Comparison of ENCODE assay signal across 8 cellular contexts in genomic region chr5:157652377-157652692, GRCh38. TPM values are rescaled to one million over a fixed set of nuclear protein-coding genes. Genes with fewer than 3 reads are reported as not detected.
DNase-seq lines count a peak whose midpoint lies in the region; ATAC-seq and TF ChIP-seq lines count a peak whose summit lies in the region.

Gene SOX30, minus strand, starts transcription at chr5:157652438. Its CDS starts 360 bp downstream, at chr5:157652078.

- intact Hi-C loops in breast epithelium (cut with DNase I; ENCODE audit: low total_unique reads), result no loop called here
- intact Hi-C loops in MCF 10A (cut with micrococcal nuclease), result no loop called here
- intact Hi-C loops in mucosa of descending colon (cut with DNase I, micrococcal nuclease), result loop anchor here in 1 of 2 donors (10.0 kb wide), 1 partner anchor 62 kb away; no protein-coding TSS in a partner anchor
- intact Hi-C loops in upper lobe of right lung (cut with DNase I), result no loop called here

- H3K36me3 ChIP-seq in breast epithelium (no peaks in the 10 kb centered on the region), mucosa of descending colon (ENCODE audit: low read depth) (no peaks in the 10 kb centered on the region), upper lobe of right lung (no peaks in the 10 kb centered on the region)

- H3K9me3 ChIP-seq in breast epithelium (peaks cover 3 to 4% of the 10 kb centered on the region in 2 donors), mucosa of descending colon (no peaks in the 10 kb centered on the region), upper lobe of right lung (no peaks in the 10 kb centered on the region)

- TF ChIP-seq POLR2A in breast epithelium (IDR thresholded peaks at IDR 0.05), result no peak

- no peak within 1 kb of the TSS for H3K4me3 Mint-ChIP-seq in MCF 10A (ENCODE audit: unreplicated experiment)

- no peak within 1 kb of the TSS for H3K27ac Mint-ChIP-seq in MCF 10A (ENCODE audit: low read depth, unreplicated experiment)

- DNase-seq in breast epithelium (ENCODE audit: low spot score in 2 of 2), result no peak
- no peak for DNase-seq in MCF 10A (ENCODE audit: unreplicated experiment)
- DNase-seq in choroid plexus epithelial cell (ENCODE audit: low read depth), result no peak
- DNase-seq in mucosa of descending colon, result no peak
- no peak for DNase-seq in upper lobe of right lung
- no peak for DNase-seq in superior temporal gyrus (ENCODE audit: extremely low spot score)
- no peak for DNase-seq in NCI-H128 (lab: John Stamatoyannopoulos, UW; ENCODE audit: unreplicated experiment)

- no peaks in the 10 kb centered on the region for H3K36me3 Mint-ChIP-seq in MCF 10A (ENCODE audit: insufficient read depth, unreplicated experiment)

- CTCF ChIA-PET in MCF 10A (lab: Yijun Ruan, JAX), result no interaction called here

- H3K4me1 ChIP-seq in breast epithelium (no peaks in the 10 kb centered on the region), mucosa of descending colon (ENCODE audit: low read depth) (peaks cover 3% of the 10 kb centered on the region), upper lobe of right lung (no peaks in the 10 kb centered on the region)

- no peaks in the 10 kb centered on the region for H3K27me3 Mint-ChIP-seq in MCF 10A (ENCODE audit: insufficient read depth, unreplicated experiment)

- H3K4me1 Mint-ChIP-seq in MCF 10A (ENCODE audit: insufficient read depth, unreplicated experiment), result peaks cover 4% of the 10 kb centered on the region

- H3K4me3 ChIP-seq in breast epithelium (peak within 1 kb of the TSS; percentile 30 to 69 (median 46)), choroid plexus epithelial cell (ENCODE audit: low read depth, low read length) (peak within 1 kb of the TSS; percentile 62), mucosa of descending colon (peak within 1 kb of the TSS; percentile 20), upper lobe of right lung (peak within 1 kb of the TSS; percentile 57)

- no peak within 1 kb of the TSS for H3K27ac ChIP-seq in breast epithelium
- peak within 1 kb of the TSS; percentile 32 for H3K27ac ChIP-seq in upper lobe of right lung

- ATAC-seq in mucosa of descending colon (no peak), upper lobe of right lung (no peak), GM21737 (IDR thresholded peaks at IDR 0.05; ENCODE audit: unreplicated experiment) (no peak)

- peaks cover 18% of the 10 kb centered on the region for H3K9me3 Mint-ChIP-seq in MCF 10A (ENCODE audit: unreplicated experiment)

- BruUV-seq in MCF 10A (replicated peaks; lab: Mats Ljungman, UMichigan), result no TSS peak

- POLR2A ChIA-PET in MCF 10A (lab: Yijun Ruan, JAX), result interaction anchor here (1.1 kb wide), 1 partner anchor 10 kb away, joined by 3 read pairs; no protein-coding TSS in a partner anchor

- no peak for TF ChIP-seq CTCF in breast epithelium (IDR thresholded peaks at IDR 0.05)
- TF ChIP-seq CTCF in MCF 10A (IDR thresholded peaks at IDR 0.05; ENCODE audit: unreplicated experiment), result no peak
- no peak for TF ChIP-seq CTCF in choroid plexus epithelial cell (conservative IDR thresholded peaks at IDR 0.05; ENCODE audit: low read depth, low read length)
- TF ChIP-seq CTCF in mucosa of descending colon (IDR thresholded peaks at IDR 0.05), result no peak
- TF ChIP-seq CTCF in upper lobe of right lung (IDR thresholded peaks at IDR 0.05), result no peak

- H3K27me3 ChIP-seq in breast epithelium (no peaks in the 10 kb centered on the region), upper lobe of right lung (no peaks in the 10 kb centered on the region)

RNA-seq across cellular contexts. Expression of gene SOX30, which starts in this region (rescaled TPM):
- total RNA-seq in breast epithelium (under 1 TPM in 1 of 3 donors, not detected in 2; 0.16 TPM), MCF 10A (2022) (0.15 TPM in 1 of 2 replicates, not detected in the other), mucosa of descending colon (under 1 TPM; 0.22 to 0.29 (median 0.29) TPM), upper lobe of right lung (0.12 TPM)
